2 cellular contexts compared by ENCODE assay signal in the genomic region with DNA sequence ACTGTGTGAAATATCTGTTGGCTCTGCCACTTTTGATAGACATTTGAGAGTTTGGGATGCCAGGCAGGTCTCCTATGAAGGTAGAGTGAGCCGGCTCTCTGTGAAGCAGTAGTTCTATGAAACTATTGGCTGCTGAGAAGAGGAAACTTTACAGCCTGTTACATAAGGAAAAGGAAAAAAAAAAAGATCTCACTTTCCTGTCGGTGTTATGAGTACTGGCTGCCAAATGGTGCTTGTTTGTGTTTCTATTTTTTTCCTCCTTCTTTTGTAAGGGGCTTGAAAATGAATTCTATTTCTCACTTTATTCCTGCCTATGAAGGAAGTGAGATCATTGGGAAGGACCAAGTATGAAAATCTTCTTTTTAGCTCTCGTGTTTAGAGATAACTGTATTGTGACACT.
TF ChIP-seq lines count a peak whose summit lies in the region.

No MANE protein-coding gene starts in this region.

TF ChIP-seq in SK-N-SH, 30 proteins besides CTCF, POLR2A, EP300 and RAD21 (continued from another document):
- TF ChIP-seq SIN3A (IDR thresholded peaks at IDR 0.05; ENCODE audit: borderline replicate concordance, low read depth, low read length) (no peak), CHD2 (IDR thresholded peaks at IDR 0.05; ENCODE audit: low read length, partially characterized antibody) (no peak), FOXM1 (IDR thresholded peaks at IDR 0.05; ENCODE audit: low read depth) (no peak), SMC3 (IDR thresholded peaks at IDR 0.05; ENCODE audit: low read depth, low read length) (no peak), MXI1 (IDR thresholded peaks at IDR 0.05; ENCODE audit: low read depth, low read length) (no peak), MEF2A (IDR thresholded peaks at IDR 0.05; ENCODE audit: borderline replicate concordance, low read depth) (no peak), RCOR1 (IDR thresholded peaks at IDR 0.05; ENCODE audit: low read length) (no peak), GABPA (IDR thresholded peaks at IDR 0.05; ENCODE audit: low read depth) (no peak)
- TF ChIP-seq, protein P1, sequence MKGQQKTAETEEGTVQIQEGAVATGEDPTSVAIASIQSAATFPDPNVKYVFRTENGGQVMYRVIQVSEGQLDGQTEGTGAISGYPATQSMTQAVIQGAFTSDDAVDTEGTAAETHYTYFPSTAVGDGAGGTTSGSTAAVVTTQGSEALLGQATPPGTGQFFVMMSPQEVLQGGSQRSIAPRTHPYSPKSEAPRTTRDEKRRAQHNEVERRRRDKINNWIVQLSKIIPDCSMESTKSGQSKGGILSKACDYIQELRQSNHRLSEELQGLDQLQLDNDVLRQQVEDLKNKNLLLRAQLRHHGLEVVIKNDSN (IDR thresholded peaks at IDR 0.05; ENCODE audit: borderline replicate concordance, low read depth) = no peak
- TF ChIP-seq, protein P2, sequence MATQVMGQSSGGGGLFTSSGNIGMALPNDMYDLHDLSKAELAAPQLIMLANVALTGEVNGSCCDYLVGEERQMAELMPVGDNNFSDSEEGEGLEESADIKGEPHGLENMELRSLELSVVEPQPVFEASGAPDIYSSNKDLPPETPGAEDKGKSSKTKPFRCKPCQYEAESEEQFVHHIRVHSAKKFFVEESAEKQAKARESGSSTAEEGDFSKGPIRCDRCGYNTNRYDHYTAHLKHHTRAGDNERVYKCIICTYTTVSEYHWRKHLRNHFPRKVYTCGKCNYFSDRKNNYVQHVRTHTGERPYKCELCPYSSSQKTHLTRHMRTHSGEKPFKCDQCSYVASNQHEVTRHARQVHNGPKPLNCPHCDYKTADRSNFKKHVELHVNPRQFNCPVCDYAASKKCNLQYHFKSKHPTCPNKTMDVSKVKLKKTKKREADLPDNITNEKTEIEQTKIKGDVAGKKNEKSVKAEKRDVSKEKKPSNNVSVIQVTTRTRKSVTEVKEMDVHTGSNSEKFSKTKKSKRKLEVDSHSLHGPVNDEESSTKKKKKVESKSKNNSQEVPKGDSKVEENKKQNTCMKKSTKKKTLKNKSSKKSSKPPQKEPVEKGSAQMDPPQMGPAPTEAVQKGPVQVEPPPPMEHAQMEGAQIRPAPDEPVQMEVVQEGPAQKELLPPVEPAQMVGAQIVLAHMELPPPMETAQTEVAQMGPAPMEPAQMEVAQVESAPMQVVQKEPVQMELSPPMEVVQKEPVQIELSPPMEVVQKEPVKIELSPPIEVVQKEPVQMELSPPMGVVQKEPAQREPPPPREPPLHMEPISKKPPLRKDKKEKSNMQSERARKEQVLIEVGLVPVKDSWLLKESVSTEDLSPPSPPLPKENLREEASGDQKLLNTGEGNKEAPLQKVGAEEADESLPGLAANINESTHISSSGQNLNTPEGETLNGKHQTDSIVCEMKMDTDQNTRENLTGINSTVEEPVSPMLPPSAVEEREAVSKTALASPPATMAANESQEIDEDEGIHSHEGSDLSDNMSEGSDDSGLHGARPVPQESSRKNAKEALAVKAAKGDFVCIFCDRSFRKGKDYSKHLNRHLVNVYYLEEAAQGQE (IDR thresholded peaks at IDR 0.05; ENCODE audit: low read depth, low read length) = no peak

TF ChIP-seq in SK-N-SH treated with all-trans-retinoic acid at 6 μM for 48 hours, 23 proteins besides CTCF, POLR2A, EP300 and RAD21 (continued from another document):
- TF ChIP-seq, protein P3, sequence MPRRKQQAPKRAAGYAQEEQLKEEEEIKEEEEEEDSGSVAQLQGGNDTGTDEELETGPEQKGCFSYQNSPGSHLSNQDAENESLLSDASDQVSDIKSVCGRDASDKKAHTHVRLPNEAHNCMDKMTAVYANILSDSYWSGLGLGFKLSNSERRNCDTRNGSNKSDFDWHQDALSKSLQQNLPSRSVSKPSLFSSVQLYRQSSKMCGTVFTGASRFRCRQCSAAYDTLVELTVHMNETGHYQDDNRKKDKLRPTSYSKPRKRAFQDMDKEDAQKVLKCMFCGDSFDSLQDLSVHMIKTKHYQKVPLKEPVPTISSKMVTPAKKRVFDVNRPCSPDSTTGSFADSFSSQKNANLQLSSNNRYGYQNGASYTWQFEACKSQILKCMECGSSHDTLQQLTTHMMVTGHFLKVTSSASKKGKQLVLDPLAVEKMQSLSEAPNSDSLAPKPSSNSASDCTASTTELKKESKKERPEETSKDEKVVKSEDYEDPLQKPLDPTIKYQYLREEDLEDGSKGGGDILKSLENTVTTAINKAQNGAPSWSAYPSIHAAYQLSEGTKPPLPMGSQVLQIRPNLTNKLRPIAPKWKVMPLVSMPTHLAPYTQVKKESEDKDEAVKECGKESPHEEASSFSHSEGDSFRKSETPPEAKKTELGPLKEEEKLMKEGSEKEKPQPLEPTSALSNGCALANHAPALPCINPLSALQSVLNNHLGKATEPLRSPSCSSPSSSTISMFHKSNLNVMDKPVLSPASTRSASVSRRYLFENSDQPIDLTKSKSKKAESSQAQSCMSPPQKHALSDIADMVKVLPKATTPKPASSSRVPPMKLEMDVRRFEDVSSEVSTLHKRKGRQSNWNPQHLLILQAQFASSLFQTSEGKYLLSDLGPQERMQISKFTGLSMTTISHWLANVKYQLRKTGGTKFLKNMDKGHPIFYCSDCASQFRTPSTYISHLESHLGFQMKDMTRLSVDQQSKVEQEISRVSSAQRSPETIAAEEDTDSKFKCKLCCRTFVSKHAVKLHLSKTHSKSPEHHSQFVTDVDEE (CRISPR knock-in tag; IDR thresholded peaks at IDR 0.05) = no peak
- TF ChIP-seq, protein P4, sequence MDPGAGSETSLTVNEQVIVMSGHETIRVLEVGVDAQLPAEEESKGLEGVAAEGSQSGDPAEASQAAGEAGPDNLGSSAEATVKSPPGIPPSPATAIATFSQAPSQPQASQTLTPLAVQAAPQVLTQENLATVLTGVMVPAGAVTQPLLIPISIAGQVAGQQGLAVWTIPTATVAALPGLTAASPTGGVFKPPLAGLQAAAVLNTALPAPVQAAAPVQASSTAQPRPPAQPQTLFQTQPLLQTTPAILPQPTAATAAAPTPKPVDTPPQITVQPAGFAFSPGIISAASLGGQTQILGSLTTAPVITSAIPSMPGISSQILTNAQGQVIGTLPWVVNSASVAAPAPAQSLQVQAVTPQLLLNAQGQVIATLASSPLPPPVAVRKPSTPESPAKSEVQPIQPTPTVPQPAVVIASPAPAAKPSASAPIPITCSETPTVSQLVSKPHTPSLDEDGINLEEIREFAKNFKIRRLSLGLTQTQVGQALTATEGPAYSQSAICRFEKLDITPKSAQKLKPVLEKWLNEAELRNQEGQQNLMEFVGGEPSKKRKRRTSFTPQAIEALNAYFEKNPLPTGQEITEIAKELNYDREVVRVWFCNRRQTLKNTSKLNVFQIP (CRISPR knock-in tag; IDR thresholded peaks at IDR 0.05; ENCODE audit: borderline replicate concordance, low read depth) = no peak
- TF ChIP-seq ISL1 (CRISPR knock-in tag; IDR thresholded peaks at IDR 0.05) (no peak), TCF4 (CRISPR knock-in tag; IDR thresholded peaks at IDR 0.05; ENCODE audit: borderline replicate concordance) (no peak)
